In the genomic region with DNA sequence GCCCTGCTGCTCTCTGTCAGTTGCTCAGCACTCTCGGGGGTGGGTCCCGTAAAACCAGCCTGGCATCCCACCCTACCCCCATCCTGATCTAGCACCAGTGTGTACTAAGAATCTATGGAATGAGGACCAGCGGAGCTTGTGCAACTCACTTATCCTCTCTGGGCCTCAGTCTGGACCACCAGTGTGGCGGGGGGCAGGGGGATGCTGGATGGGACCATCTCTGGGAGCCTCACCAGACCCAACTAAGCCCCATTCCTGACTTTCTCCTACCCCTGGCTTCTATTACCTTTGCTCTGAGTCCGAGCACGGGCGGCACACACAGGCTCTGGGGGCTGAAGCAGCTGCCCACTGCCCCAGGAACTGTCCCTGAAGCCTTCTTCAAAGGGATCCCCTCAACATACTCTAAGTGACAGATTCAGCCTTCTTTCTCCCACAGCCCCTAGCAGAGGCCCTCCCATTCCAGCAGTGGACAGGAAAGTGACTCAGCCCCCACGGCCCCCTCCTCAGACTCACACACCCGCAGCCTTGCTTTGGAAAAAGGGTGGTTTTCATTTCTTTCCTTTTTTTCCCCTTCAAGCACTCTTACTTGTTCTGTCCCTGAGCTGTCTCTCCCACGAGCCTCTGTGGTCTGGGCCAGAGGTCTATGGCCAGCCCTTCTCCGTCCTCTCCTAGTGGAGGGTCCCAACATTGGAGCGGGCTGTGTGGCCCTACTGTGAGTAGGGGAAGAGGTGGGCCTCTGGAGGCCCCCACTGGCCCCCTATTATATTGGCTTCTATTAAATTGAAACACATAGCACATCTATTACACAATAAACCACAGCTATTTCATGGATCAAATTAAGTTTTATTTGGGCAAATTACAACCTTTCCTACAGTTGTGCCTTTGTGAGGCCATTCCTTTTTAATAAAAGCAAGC, we compare ENCODE assay signal across 9 cellular contexts.
DNase-seq lines count a peak whose midpoint lies in the region; ATAC-seq and TF ChIP-seq lines count a peak whose summit lies in the region.
"Had no signal": no experiment of that assay in that cellular context is flagged by ENCODE, and none has a peak within 500 bp of the region (broad histone marks: within the 10 kb centered on the region; RNA-seq: fewer than 3 reads in every experiment).

No MANE protein-coding gene starts in this region.

- no peaks in the 10 kb centered on the region for H3K23me2 ChIP-seq in H9 (ENCODE audit: insufficient read length, low read depth, low read length, poor library complexity, severe bottlenecking)

- H3K36me3 ChIP-seq in spleen = no peaks in the 10 kb centered on the region

- H3K79me1 ChIP-seq in H9 (ENCODE audit: insufficient read depth, low read depth, low read length, poor library complexity, severe bottlenecking) = no peaks in the 10 kb centered on the region

- no peak overlapping the region for H3K23ac ChIP-seq in H9 (ENCODE audit: insufficient read length, low read depth, low read length)

- no peak overlapping the region for H2BK5ac ChIP-seq in H9 (ENCODE audit: insufficient read length, low read length)

- 0 out of 3 replicates have a peak, but pooled peaks have one; percentile 3 for TF ChIP-seq CTCF in H9 (conservative IDR thresholded peaks at IDR 0.05)
- no peak for TF ChIP-seq CTCF in astrocyte of the spinal cord (IDR thresholded peaks at IDR 0.05; ENCODE audit: low read depth, low read length)
- no peak for TF ChIP-seq CTCF in spleen (IDR thresholded peaks at IDR 0.05 in 8 of 11, conservative IDR thresholded peaks at IDR 0.05 in 3 of 11)

- H3K14ac ChIP-seq in H9 (ENCODE audit: insufficient read depth, low read length) = no peak overlapping the region; the same call in 1 of the 2 replicates

- H2AFZ ChIP-seq in H9 (ENCODE audit: low read length) = no peak overlapping the region

- H3K4me1 Mint-ChIP-seq in H9 = peaks cover 25 to 28% of the 10 kb centered on the region in 2 experiments
- no peaks in the 10 kb centered on the region for H3K4me1 Mint-ChIP-seq in stimulated activated naive B cell treated with anti-CD40 and anti-IgM and Interleukin-4, amounts not matched to agents 10 μg/mL and 1 μg/mL and 100 μg/mL, for 72 hours

- no peak overlapping the region for H3K4ac ChIP-seq in H9 (ENCODE audit: low read depth, low read length)

- H3K27ac Mint-ChIP-seq in H9 = peak overlapping the region in 2 of 3 experiments; percentile 38 to 81; a peak in 2 of 7 replicates
- H3K27ac Mint-ChIP-seq in stimulated activated naive B cell treated with anti-CD40 and anti-IgM and Interleukin-4, amounts not matched to agents 10 μg/mL and 1 μg/mL and 100 μg/mL, for 72 hours = no peak overlapping the region

- H3K56ac ChIP-seq in H9 (ENCODE audit: insufficient read length, low read depth, low read length) = no peak overlapping the region

- H3K4me2 ChIP-seq in H9 (ENCODE audit: insufficient read depth, insufficient read length, low read length) = no peak overlapping the region

- ATAC-seq in GM21526 (IDR thresholded peaks at IDR 0.05; ENCODE audit: low FRiP score, unreplicated experiment) = no peak
- ATAC-seq in stimulated activated naive B cell treated with anti-CD40 and anti-IgM and Interleukin-4, amounts not matched to agents 10 μg/mL and 1 μg/mL and 100 μg/mL, for 72 hours (replicated peaks) = no peak
- ATAC-seq in stimulated activated naive CD8-positive, alpha-beta T cell treated with anti-CD3 and anti-CD28 coated beads, Interleukin-15, Interleukin-2, amounts not matched to agents 100 U/mL and 50 U/mL, for 24 hours = no peak

- peaks cover 0 to 3% of the 10 kb centered on the region in 2 experiments; a peak in 1 of 5 replicates for H3K9me3 Mint-ChIP-seq in H9
- H3K9me3 Mint-ChIP-seq in stimulated activated naive B cell treated with anti-CD40 and anti-IgM and Interleukin-4, amounts not matched to agents 10 μg/mL and 1 μg/mL and 100 μg/mL, for 72 hours = no peaks in the 10 kb centered on the region

- in situ Hi-C loops in astrocyte of the spinal cord (cut with HindIII; ENCODE audit: low sequenced_read_pairs) = no loop called here

- no peaks in the 10 kb centered on the region for H3K79me2 ChIP-seq in H9 (ENCODE audit: insufficient read depth, low read length)

- no peak overlapping the region for H2BK120ac ChIP-seq in H9 (ENCODE audit: low read depth, low read length, poor library complexity, severe bottlenecking)

- H2BK20ac ChIP-seq in H9 (ENCODE audit: low read depth, low read length, poor library complexity, severe bottlenecking) = no peak overlapping the region

- TF ChIP-seq POLR2A in spleen (IDR thresholded peaks at IDR 0.05) = no peak

- no peak overlapping the region for H3K27ac ChIP-seq in H9 (ENCODE audit: insufficient read length, low read depth, low read length)
- H3K27ac ChIP-seq in spleen = peak overlapping the region in 6 of 8 donors; percentile 37 to 72 (median 63)

- H3K9ac ChIP-seq in H9 (ENCODE audit: extremely low read depth, insufficient read length, low read length) = no peak overlapping the region

- no peaks in the 10 kb centered on the region for H3K27me3 ChIP-seq in H9 (ENCODE audit: insufficient read depth, low read length)
- no peaks in the 10 kb centered on the region for H3K27me3 ChIP-seq in spleen (replicated peaks in 1 of 7)

- no peak overlapping the region for H4K91ac ChIP-seq in H9 (ENCODE audit: insufficient read length, low read depth, low read length)

- H3K36me3 Mint-ChIP-seq in H9 (ENCODE audit: insufficient read depth in 1 of 3, low read depth in 3 of 3) = no peaks in the 10 kb centered on the region
- no peaks in the 10 kb centered on the region for H3K36me3 Mint-ChIP-seq in stimulated activated naive B cell treated with anti-CD40 and anti-IgM and Interleukin-4, amounts not matched to agents 10 μg/mL and 1 μg/mL and 100 μg/mL, for 72 hours

- no peak overlapping the region for H4K8ac ChIP-seq in H9 (replicated peaks; ENCODE audit: insufficient read length, low read depth, low read length)

- intact Hi-C loops in spleen (cut with DNase I; ENCODE audit: low total_unique reads) = no loop called here

- no peak overlapping the region for H3K4me3 Mint-ChIP-seq in H9
- no peak overlapping the region for H3K4me3 Mint-ChIP-seq in stimulated activated naive B cell treated with anti-CD40 and anti-IgM and Interleukin-4, amounts not matched to agents 10 μg/mL and 1 μg/mL and 100 μg/mL, for 72 hours

- H3K9me3 ChIP-seq in H9 (ENCODE audit: control insufficient read depth, low read depth, low read length) (no peaks in the 10 kb centered on the region), spleen (no peaks in the 10 kb centered on the region)

- H2BK15ac ChIP-seq in H9 (ENCODE audit: low read depth, low read length) = no peak overlapping the region

- H3K18ac ChIP-seq in H9 (ENCODE audit: insufficient read length, low read depth, low read length) = no peak overlapping the region

- no peak overlapping the region for H2BK12ac ChIP-seq in H9 (ENCODE audit: insufficient read length, low read depth, low read length)

- H3K27me3 Mint-ChIP-seq in H9 (ENCODE audit: low read depth) = 0 out of 2 replicates have a peak, but pooled peaks cover 1% of the 10 kb centered on the region
- H3K27me3 Mint-ChIP-seq in stimulated activated naive B cell treated with anti-CD40 and anti-IgM and Interleukin-4, amounts not matched to agents 10 μg/mL and 1 μg/mL and 100 μg/mL, for 72 hours = peaks cover 14 to 20% of the 10 kb centered on the region in 2 donors

- no CpG with 5 or more reads among the region's 12 CpGs for WGBS in H9 (ENCODE audit: extremely low coverage, insufficient read length, low lambda C conversion rate)
- WGBS in spleen, 5 donors = 58 to 72% (median 66%) methylated on average over 10 to 12 of the region's 12 CpGs

- H4K5ac ChIP-seq in H9 (ENCODE audit: insufficient read length, low read depth, low read length) = no peak overlapping the region

- H3K4me1 ChIP-seq in H9 (ENCODE audit: insufficient read depth, low read length) (no peaks in the 10 kb centered on the region), spleen (peaks cover 0 to 25% (median 14%) of the 10 kb centered on the region in 6 donors)

- H3T11ph ChIP-seq in H9 (ENCODE audit: low read length) = no peak overlapping the region

- no peaks in the 10 kb centered on the region for H4K20me1 ChIP-seq in H9 (ENCODE audit: control insufficient read depth, insufficient read depth, insufficient read length)

- DNase-seq in H9 = no peak
- peak; percentile 77 for DNase-seq in astrocyte of the spinal cord (ENCODE audit: low read depth, low spot score)
- DNase-seq in islet precursor cell = peak; percentile 89
- DNase-seq in spleen = no peak
- DNase-seq in stimulated activated naive B cell treated with anti-CD40 and anti-IgM and Interleukin-4, amounts not matched to agents 10 μg/mL and 1 μg/mL and 100 μg/mL, for 72 hours = no peak
- no peak for DNase-seq in stimulated activated naive CD8-positive, alpha-beta T cell treated with anti-CD3 and anti-CD28 coated beads, Interleukin-15, Interleukin-2, amounts not matched to agents 100 U/mL and 50 U/mL, for 24 hours
- DNase-seq in SKM-1 treated with dmso at 0.1 percent for 144 hours (lab: John Stamatoyannopoulos, UW; ENCODE audit: unreplicated experiment) = no peak
- DNase-seq: NCI-H82 had no signal

- H3K4me3 ChIP-seq in astrocyte of the spinal cord (ENCODE audit: low read depth, low read length) = no peak overlapping the region
- H3K4me3 ChIP-seq in spleen = no peak overlapping the region

- no peak overlapping the region for H2AK5ac ChIP-seq in H9 (ENCODE audit: insufficient read length, low read length)

Comparison
In these comparisons a context has a peak if more than half of its experiments do, and no peak if none do; other contexts are left out.
1. DNase-seq: peak in astrocyte of the spinal cord (single experiment) and islet precursor cell (single experiment); none in H9 (single experiment), spleen (single experiment), stimulated activated naive B cell treated with anti-CD40 and anti-IgM and Interleukin-4, amounts not matched to agents 10 μg/mL and 1 μg/mL and 100 μg/mL, for 72 hours (single experiment), stimulated activated naive CD8-positive, alpha-beta T cell treated with anti-CD3 and anti-CD28 coated beads, Interleukin-15, Interleukin-2, amounts not matched to agents 100 U/mL and 50 U/mL, for 24 hours (single experiment) and SKM-1 treated with dmso at 0.1 percent for 144 hours (single experiment).